ENCODE assay signal across 8 cellular contexts in the genomic region with DNA sequence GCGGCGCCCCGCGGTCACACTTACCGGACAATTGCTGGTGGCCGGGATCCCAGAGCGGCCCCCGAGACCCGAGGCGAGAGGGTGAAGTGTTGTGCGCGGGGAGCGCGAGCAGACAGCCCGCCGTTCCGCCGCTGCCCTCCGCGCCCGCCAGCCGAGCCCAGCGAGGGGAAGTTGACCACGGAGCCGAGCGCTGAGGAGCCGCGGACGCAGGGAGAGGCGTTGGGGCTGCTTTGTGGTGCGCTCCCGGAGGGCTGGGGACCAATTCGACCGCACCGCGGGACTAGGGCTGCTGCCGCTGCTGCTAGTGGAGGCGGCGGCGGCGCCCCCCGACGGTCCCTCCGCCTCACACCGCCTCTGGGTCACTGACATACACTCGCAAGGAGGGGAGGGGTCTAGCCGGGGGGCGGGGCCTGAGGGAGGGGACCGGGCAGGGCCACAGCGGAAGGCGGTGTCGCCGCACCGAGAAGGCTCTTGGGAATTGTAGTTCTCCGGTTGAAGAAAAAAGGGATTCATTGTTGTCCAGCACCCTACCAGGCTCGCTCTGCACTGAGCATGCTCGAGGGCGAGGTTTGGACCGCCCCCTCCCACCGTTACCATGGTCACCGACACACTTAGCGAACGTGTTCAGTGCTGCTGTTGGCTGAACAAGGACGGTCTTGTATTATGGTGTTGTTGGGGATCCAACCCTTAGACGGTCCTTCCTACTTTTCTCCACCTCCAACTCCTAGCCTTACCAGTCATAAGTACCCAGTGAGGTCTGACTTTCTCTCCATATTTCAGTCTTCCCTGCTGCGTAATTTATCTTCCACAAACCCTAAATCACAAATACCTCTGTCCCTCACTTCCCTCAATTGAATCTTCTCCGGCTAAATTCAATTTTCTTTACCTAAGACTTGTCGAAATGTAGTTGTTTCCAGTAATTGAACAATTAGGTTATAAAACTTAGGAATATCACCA. TPM values are rescaled to one million over a fixed set of nuclear protein-coding genes. Genes with fewer than 3 reads are reported as not detected.
DNase-seq lines count a peak whose midpoint lies in the region; ATAC-seq and TF ChIP-seq lines count a peak whose summit lies in the region.

A gene with protein sequence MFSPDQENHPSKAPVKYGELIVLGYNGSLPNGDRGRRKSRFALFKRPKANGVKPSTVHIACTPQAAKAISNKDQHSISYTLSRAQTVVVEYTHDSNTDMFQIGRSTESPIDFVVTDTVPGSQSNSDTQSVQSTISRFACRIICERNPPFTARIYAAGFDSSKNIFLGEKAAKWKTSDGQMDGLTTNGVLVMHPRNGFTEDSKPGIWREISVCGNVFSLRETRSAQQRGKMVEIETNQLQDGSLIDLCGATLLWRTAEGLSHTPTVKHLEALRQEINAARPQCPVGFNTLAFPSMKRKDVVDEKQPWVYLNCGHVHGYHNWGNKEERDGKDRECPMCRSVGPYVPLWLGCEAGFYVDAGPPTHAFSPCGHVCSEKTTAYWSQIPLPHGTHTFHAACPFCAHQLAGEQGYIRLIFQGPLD (minus strand): TSS at position 364 of the 957 bp plus-strand sequence. CDS start 36,110 bp downstream, outside the sequence.

- CTCF ChIA-PET in WTC11 (lab: Charles Lee): interaction anchor here (0.5 kb wide), 1 partner anchor 169 kb away, joined by 3 read pairs; no protein-coding TSS in a partner anchor

- peaks cover 32% of the 10 kb centered on the region for H3K4me1 Mint-ChIP-seq in WTC11

- peak within 1 kb of the TSS; percentile 65 to 93 for H3K4me3 ChIP-seq in cardiac fibroblast (replicated peaks in 1 of 2; ENCODE audit: low read depth in 2 of 2, low read length in 2 of 2)

- H3K9me3 Mint-ChIP-seq in WTC11: no peaks in the 10 kb centered on the region

- TF ChIP-seq POLR2A in GM18951 (IDR thresholded peaks at IDR 0.05; ENCODE audit: extremely low read depth, insufficient read depth, insufficient read length): peak; percentile 97

- H3K27ac Mint-ChIP-seq in WTC11: peak within 1 kb of the TSS; percentile 91

- POLR2A ChIA-PET in WTC11 (lab: Charles Lee): no interaction called here

- H3K36me3 Mint-ChIP-seq in WTC11: no peaks in the 10 kb centered on the region

- H3K27me3 Mint-ChIP-seq in WTC11 (ENCODE audit: low read depth): no peaks in the 10 kb centered on the region

- ATAC-seq in HG03196 (IDR thresholded peaks at IDR 0.05; ENCODE audit: unreplicated experiment): peak; percentile 80
- peak; percentile 96 for ATAC-seq in WTC11

- H3K4me3 Mint-ChIP-seq in WTC11: peak within 1 kb of the TSS; percentile 89

- in situ Hi-C loops in GM18951 (cut with MboI; ENCODE audit: low sequenced_read_pairs, unreplicated experiment): no loop called here

- DNase-seq in AG09319 (ENCODE audit: extremely low read depth, low read depth) (peak; percentile 76), NCI-H226 (peak; percentile 86), WTC11 (ENCODE audit: low spot score) (peak; percentile 99), cardiac fibroblast (ENCODE audit: low read depth in 2 of 2) (peak; percentile 99), inferior parietal cortex (ENCODE audit: extremely low spot score) (peak; percentile 99)
- peak; percentile 85 to 86 for DNase-seq in stimulated activated CD4-positive, alpha-beta T cell treated with anti-CD3 and anti-CD28 coated beads, Interleukin-12 subunit alpha, Interleukin-12 subunit beta, amount 100 ng/mL, for 24 hours (ENCODE audit: low read depth in 2 of 2)

- TF ChIP-seq CTCF in AG09319 (IDR thresholded peaks at IDR 0.05; ENCODE audit: low read depth, low read length) (peak; percentile 6), WTC11 (IDR thresholded peaks at IDR 0.05) (no peak), cardiac fibroblast (IDR thresholded peaks at IDR 0.05; ENCODE audit: low read depth, low read length) (no peak)

TF ChIP-seq in WTC11, 78 proteins besides CTCF, POLR2A, EP300 and RAD21 (continues in another document):
- TF ChIP-seq SMAD3 (CRISPR knock-in tag; IDR thresholded peaks at IDR 0.05; ENCODE audit: borderline replicate concordance): peak; percentile 64; the same call in 1 of the 2 replicates
- no peak for TF ChIP-seq TCF7 (CRISPR knock-in tag; IDR thresholded peaks at IDR 0.05; ENCODE audit: low read depth)
- no peak for TF ChIP-seq MYBL2 (CRISPR knock-in tag; IDR thresholded peaks at IDR 0.05)
- TF ChIP-seq ZNF317 (CRISPR knock-in tag; IDR thresholded peaks at IDR 0.05; ENCODE audit: borderline replicate concordance, low read depth): no peak
- TF ChIP-seq, protein P1, sequence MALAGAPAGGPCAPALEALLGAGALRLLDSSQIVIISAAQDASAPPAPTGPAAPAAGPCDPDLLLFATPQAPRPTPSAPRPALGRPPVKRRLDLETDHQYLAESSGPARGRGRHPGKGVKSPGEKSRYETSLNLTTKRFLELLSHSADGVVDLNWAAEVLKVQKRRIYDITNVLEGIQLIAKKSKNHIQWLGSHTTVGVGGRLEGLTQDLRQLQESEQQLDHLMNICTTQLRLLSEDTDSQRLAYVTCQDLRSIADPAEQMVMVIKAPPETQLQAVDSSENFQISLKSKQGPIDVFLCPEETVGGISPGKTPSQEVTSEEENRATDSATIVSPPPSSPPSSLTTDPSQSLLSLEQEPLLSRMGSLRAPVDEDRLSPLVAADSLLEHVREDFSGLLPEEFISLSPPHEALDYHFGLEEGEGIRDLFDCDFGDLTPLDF (CRISPR knock-in tag; IDR thresholded peaks at IDR 0.05): no peak
- TF ChIP-seq CREB1 (CRISPR knock-in tag; IDR thresholded peaks at IDR 0.05): no peak
- peak; percentile 47; the same call in 1 of the 2 replicates for TF ChIP-seq ESRRA (CRISPR knock-in tag; IDR thresholded peaks at IDR 0.05; ENCODE audit: borderline replicate concordance)
- TF ChIP-seq, protein P2, sequence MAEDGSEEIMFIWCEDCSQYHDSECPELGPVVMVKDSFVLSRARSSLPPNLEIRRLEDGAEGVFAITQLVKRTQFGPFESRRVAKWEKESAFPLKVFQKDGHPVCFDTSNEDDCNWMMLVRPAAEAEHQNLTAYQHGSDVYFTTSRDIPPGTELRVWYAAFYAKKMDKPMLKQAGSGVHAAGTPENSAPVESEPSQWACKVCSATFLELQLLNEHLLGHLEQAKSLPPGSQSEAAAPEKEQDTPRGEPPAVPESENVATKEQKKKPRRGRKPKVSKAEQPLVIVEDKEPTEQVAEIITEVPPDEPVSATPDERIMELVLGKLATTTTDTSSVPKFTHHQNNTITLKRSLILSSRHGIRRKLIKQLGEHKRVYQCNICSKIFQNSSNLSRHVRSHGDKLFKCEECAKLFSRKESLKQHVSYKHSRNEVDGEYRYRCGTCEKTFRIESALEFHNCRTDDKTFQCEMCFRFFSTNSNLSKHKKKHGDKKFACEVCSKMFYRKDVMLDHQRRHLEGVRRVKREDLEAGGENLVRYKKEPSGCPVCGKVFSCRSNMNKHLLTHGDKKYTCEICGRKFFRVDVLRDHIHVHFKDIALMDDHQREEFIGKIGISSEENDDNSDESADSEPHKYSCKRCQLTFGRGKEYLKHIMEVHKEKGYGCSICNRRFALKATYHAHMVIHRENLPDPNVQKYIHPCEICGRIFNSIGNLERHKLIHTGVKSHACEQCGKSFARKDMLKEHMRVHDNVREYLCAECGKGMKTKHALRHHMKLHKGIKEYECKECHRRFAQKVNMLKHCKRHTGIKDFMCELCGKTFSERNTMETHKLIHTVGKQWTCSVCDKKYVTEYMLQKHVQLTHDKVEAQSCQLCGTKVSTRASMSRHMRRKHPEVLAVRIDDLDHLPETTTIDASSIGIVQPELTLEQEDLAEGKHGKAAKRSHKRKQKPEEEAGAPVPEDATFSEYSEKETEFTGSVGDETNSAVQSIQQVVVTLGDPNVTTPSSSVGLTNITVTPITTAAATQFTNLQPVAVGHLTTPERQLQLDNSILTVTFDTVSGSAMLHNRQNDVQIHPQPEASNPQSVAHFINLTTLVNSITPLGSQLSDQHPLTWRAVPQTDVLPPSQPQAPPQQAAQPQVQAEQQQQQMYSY (CRISPR knock-in tag; IDR thresholded peaks at IDR 0.05): 0 out of 2 replicates have a peak, but pooled peaks have one; percentile 17
- TF ChIP-seq, protein P3, sequence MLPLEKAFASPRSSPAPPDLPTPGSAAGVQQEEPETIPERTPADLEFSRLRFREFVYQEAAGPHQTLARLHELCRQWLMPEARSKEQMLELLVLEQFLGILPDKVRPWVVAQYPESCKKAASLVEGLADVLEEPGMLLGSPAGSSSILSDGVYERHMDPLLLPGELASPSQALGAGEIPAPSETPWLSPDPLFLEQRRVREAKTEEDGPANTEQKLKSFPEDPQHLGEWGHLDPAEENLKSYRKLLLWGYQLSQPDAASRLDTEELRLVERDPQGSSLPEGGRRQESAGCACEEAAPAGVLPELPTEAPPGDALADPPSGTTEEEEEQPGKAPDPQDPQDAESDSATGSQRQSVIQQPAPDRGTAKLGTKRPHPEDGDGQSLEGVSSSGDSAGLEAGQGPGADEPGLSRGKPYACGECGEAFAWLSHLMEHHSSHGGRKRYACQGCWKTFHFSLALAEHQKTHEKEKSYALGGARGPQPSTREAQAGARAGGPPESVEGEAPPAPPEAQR (CRISPR knock-in tag; IDR thresholded peaks at IDR 0.05): no peak
- peak; percentile 55; the same call in 1 of the 2 replicates for TF ChIP-seq RELA (CRISPR knock-in tag; IDR thresholded peaks at IDR 0.05; ENCODE audit: borderline replicate concordance)
- no peak for TF ChIP-seq ZNF121 (CRISPR knock-in tag; IDR thresholded peaks at IDR 0.05)
- TF ChIP-seq ZNF232 (CRISPR knock-in tag; IDR thresholded peaks at IDR 0.05): no peak
- TF ChIP-seq SP1 (CRISPR knock-in tag; conservative IDR thresholded peaks at IDR 0.05): peak; percentile 47; the same call in 1 of the 2 replicates
- TF ChIP-seq, protein P4, sequence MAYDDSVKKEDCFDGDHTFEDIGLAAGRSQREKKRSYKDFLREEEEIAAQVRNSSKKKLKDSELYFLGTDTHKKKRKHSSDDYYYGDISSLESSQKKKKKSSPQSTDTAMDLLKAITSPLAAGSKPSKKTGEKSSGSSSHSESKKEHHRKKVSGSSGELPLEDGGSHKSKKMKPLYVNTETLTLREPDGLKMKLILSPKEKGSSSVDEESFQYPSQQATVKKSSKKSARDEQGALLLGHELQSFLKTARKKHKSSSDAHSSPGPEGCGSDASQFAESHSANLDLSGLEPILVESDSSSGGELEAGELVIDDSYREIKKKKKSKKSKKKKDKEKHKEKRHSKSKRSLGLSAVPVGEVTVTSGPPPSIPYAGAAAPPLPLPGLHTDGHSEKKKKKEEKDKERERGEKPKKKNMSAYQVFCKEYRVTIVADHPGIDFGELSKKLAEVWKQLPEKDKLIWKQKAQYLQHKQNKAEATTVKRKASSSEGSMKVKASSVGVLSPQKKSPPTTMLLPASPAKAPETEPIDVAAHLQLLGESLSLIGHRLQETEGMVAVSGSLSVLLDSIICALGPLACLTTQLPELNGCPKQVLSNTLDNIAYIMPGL (CRISPR knock-in tag; IDR thresholded peaks at IDR 0.05): peak; percentile 94
- TF ChIP-seq ELF4 (CRISPR knock-in tag; IDR thresholded peaks at IDR 0.05; ENCODE audit: low read depth): no peak
- no peak for TF ChIP-seq NR2C2 (CRISPR knock-in tag; IDR thresholded peaks at IDR 0.05)
- no peak for TF ChIP-seq SMAD4 (CRISPR knock-in tag; IDR thresholded peaks at IDR 0.05)

RNA-seq across cellular contexts. Expression of the gene that starts here (rescaled TPM):
- total RNA-seq in WTC11 (2021): 43.0 to 53.5 TPM (median 47.3 TPM) in 3 replicates

Comparison
In these comparisons a context has a peak if more than half of its experiments do, and no peak if none do; other contexts are left out.
1. Peak in every context shown above with its lines: DNase-seq, ATAC-seq and H3K4me3 ChIP-seq.